ENCODE assay signal across 8 cellular contexts in genomic region chr7:518630-519428, GRCh38. TPM values are rescaled to one million over a fixed set of nuclear protein-coding genes. Genes with fewer than 3 reads are reported as not detected.
DNase-seq lines count a peak whose midpoint lies in the region; ATAC-seq and TF ChIP-seq lines count a peak whose summit lies in the region.

No MANE protein-coding gene starts in this region.

- no peaks in the 10 kb centered on the region for H3K9me3 ChIP-seq in endodermal cell (ENCODE audit: control insufficient read depth, low read length)
- no peaks in the 10 kb centered on the region for H3K9me3 ChIP-seq in lung (ENCODE audit: control insufficient read depth in 2 of 2, insufficient read depth in 1 of 2, low read length in 1 of 2)

- H3K27ac Mint-ChIP-seq in endodermal cell, result peak overlapping the region; percentile 64

- WGBS in endodermal cell (ENCODE audit: insufficient coverage in 1 of 2, insufficient read length in 1 of 2), 2 experiments, result 0% methylated on average over 24 to 84 of the region's 84 CpGs
- WGBS in lung, 2 donors, result 1% methylated on average over 80 to 84 of the region's 84 CpGs

- peaks cover 6% of the 10 kb centered on the region for H3K4me1 ChIP-seq in endodermal cell (ENCODE audit: control insufficient read depth, insufficient read depth, low read length)
- peaks cover 15 to 19% of the 10 kb centered on the region in 2 donors for H3K4me1 ChIP-seq in lung (ENCODE audit: control insufficient read depth in 2 of 2, insufficient read depth in 2 of 2, low read length in 2 of 2)

- H3K36me3 Mint-ChIP-seq in endodermal cell (ENCODE audit: low read depth), result no peaks in the 10 kb centered on the region

- H3K27me3 Mint-ChIP-seq in endodermal cell (ENCODE audit: insufficient read depth), result peaks cover 38% of the 10 kb centered on the region

- H3K9me3 Mint-ChIP-seq in endodermal cell, result no peaks in the 10 kb centered on the region

- DNase-seq in ELR (ENCODE audit: low read depth) (peak; percentile 76), LHCN-M2 (ENCODE audit: low read depth) (peak; percentile 85), endodermal cell (peak; percentile 88), lung (ENCODE audit: low spot score) (peak; percentile 82)
- DNase-seq in activated CD4-positive, CD25-positive, alpha-beta regulatory T cell treated with anti-CD3 and anti-CD28 coated beads, Interleukin-2, amount 50 U/mL, for 72 hours, result peak; percentile 46
- DNase-seq in stimulated activated CD8-positive, alpha-beta memory T cell treated with anti-CD3 and anti-CD28 coated beads, Interleukin-4, amount 100 ng/mL, for 48 hours, result peak; percentile 69

- ATAC-seq in lung (ENCODE audit: insufficient read depth, low FRiP score) (peak; percentile 64), GM21717 (IDR thresholded peaks at IDR 0.05; ENCODE audit: unreplicated experiment) (no peak), GM19397 (IDR thresholded peaks at IDR 0.05; ENCODE audit: unreplicated experiment) (no peak)

- no peak overlapping the region for H3K9ac ChIP-seq in endodermal cell (ENCODE audit: extremely low read depth, low read length, poor library complexity, severe bottlenecking)

- H3K4me1 Mint-ChIP-seq in endodermal cell, result peaks cover 15% of the 10 kb centered on the region

- peak overlapping the region; percentile 80 for H3K4me3 Mint-ChIP-seq in endodermal cell

- H3K36me3 ChIP-seq in endodermal cell (ENCODE audit: control insufficient read depth, insufficient read depth, low read length) (no peaks in the 10 kb centered on the region), lung (ENCODE audit: control insufficient read depth in 2 of 2, insufficient read depth in 2 of 2, low read length in 2 of 2) (no peaks in the 10 kb centered on the region)

- H3K27me3 ChIP-seq in endodermal cell (ENCODE audit: control insufficient read depth, insufficient read depth, low read length, poor library complexity, severe bottlenecking) (peaks cover 91% of the 10 kb centered on the region), lung (ENCODE audit: control insufficient read depth, insufficient read depth) (no peaks in the 10 kb centered on the region)

- H3K4me3 ChIP-seq in endodermal cell (ENCODE audit: low read length) (peak overlapping the region; percentile 69), lung (peak overlapping the region; percentile 77)

- no peak overlapping the region for H3K27ac ChIP-seq in endodermal cell (ENCODE audit: low read depth, low read length)
- peak overlapping the region; percentile 91 to 92 for H3K27ac ChIP-seq in lung (ENCODE audit: low read depth in 1 of 2, low read length in 1 of 2)

- TF ChIP-seq CTCF in endodermal cell (conservative IDR thresholded peaks at IDR 0.05) (no peak), lung (IDR thresholded peaks at IDR 0.05; ENCODE audit: control extremely low read depth, extremely low read depth) (no peak)

RNA-seq across cellular contexts. Expression of gene PDGFA, which starts 0.8 kb away (rescaled TPM):
- total RNA-seq in LHCN-M2 (2014; rRNA removed), result 33.7 and 37.0 TPM in 2 replicates
- polyA plus RNA-seq in LHCN-M2 (2012), result 40.0 TPM
- 10 to 100 TPM; 11.9 to 24.1 TPM for total RNA-seq in endodermal cell
- 7.7 TPM for polyA plus RNA-seq in endodermal cell (2013, experiment 1 of 2)
- 5.3 TPM for polyA plus RNA-seq in endodermal cell (2013, experiment 2 of 2)
- 10 to 100 TPM; 26.1 to 40.6 TPM for total RNA-seq in lung
- 10 to 100 TPM; 21.8 to 25.1 TPM for polyA plus RNA-seq in lung
